Comparison of ENCODE assay signal across 14 cellular contexts in genomic region chr19:39334444-39334976, GRCh38. TPM values are rescaled to one million over a fixed set of nuclear protein-coding genes. Genes with fewer than 3 reads are reported as not detected.
A peak's percentile ranks its signal among the peaks of the same experiment; 100 is the strongest.
DNase-seq lines count a peak whose midpoint lies in the region; ATAC-seq and TF ChIP-seq lines count a peak whose summit lies in the region.
"Had no signal": no experiment of that assay in that cellular context is flagged by ENCODE, and none has a peak within 500 bp of the region (broad histone marks: within the 10 kb centered on the region; RNA-seq: fewer than 3 reads in every experiment).

No MANE protein-coding gene starts in this region.

- H3K4me3 ChIP-seq in spleen (peak overlapping the region; percentile 59 to 90 (median 66)), neural progenitor cell (no peak overlapping the region)
- H3K4me3 ChIP-seq: mucosa of descending colon had no signal

- intact Hi-C loops in spleen (cut with DNase I; ENCODE audit: low total_unique reads), result no loop called here

- H3K79me2 ChIP-seq in neural progenitor cell (ENCODE audit: low read depth), result no peaks in the 10 kb centered on the region

- H3K9me3 ChIP-seq in KOPT-K1 (ENCODE audit: insufficient read depth, low read length, poor library complexity, severe bottlenecking), result no peaks in the 10 kb centered on the region
- no peaks in the 10 kb centered on the region for H3K9me3 ChIP-seq in spleen
- H3K9me3 ChIP-seq in neural progenitor cell (ENCODE audit: low read depth), result no peaks in the 10 kb centered on the region
- H3K9me3 ChIP-seq: mucosa of descending colon had no signal

- H3K4me1 Mint-ChIP-seq in T-helper 1 cell treated with Interleukin-12 subunit alpha and Interleukin-12 subunit beta and Interleukin-4 antibody, amounts not matched to agents 30 μg/mL and 1 μg/mL, for 36 hours (ENCODE audit: low read depth), result peaks cover 36% of the 10 kb centered on the region
- peaks cover 46% of the 10 kb centered on the region for H3K4me1 Mint-ChIP-seq in central memory CD8-positive, alpha-beta T cell
- peaks cover 9% of the 10 kb centered on the region for H3K4me1 Mint-ChIP-seq in neural progenitor cell

- H3K4me3 Mint-ChIP-seq in T-helper 1 cell treated with Interleukin-12 subunit alpha and Interleukin-12 subunit beta and Interleukin-4 antibody, amounts not matched to agents 30 μg/mL and 1 μg/mL, for 36 hours, result peak overlapping the region; percentile 99
- peak overlapping the region; percentile 95 for H3K4me3 Mint-ChIP-seq in central memory CD8-positive, alpha-beta T cell
- no peak overlapping the region for H3K4me3 Mint-ChIP-seq in neural progenitor cell

- H3K36me3 ChIP-seq in KOPT-K1 (ENCODE audit: insufficient read depth, low read length), result peaks cover 42% of the 10 kb centered on the region
- peaks cover 0 to 40% (median 23%) of the 10 kb centered on the region in 6 donors for H3K36me3 ChIP-seq in spleen
- H3K36me3 ChIP-seq in neural progenitor cell, result no peaks in the 10 kb centered on the region

- H3K27ac Mint-ChIP-seq in T-helper 1 cell treated with Interleukin-12 subunit alpha and Interleukin-12 subunit beta and Interleukin-4 antibody, amounts not matched to agents 30 μg/mL and 1 μg/mL, for 36 hours, result peak overlapping the region; percentile 97
- peak overlapping the region; percentile 93 for H3K27ac Mint-ChIP-seq in central memory CD8-positive, alpha-beta T cell (ENCODE audit: low read depth)
- no peak overlapping the region for H3K27ac Mint-ChIP-seq in neural progenitor cell

- no peak overlapping the region for H3K9ac ChIP-seq in neural progenitor cell

- no peak overlapping the region for H3K4me2 ChIP-seq in neural progenitor cell

- H4K20me1 ChIP-seq in neural progenitor cell (ENCODE audit: low read depth), result no peaks in the 10 kb centered on the region

- no peak overlapping the region for H2AFZ ChIP-seq in neural progenitor cell (replicated peaks)

- H3K4me1 ChIP-seq in spleen (peaks cover 19 to 96% (median 79%) of the 10 kb centered on the region in 6 donors), neural progenitor cell (no peaks in the 10 kb centered on the region)

- ATAC-seq in central memory CD8-positive, alpha-beta T cell (replicated peaks; ENCODE audit: extremely low read depth, poor library complexity, severe bottlenecking), result no peak
- ATAC-seq: SK-N-SH treated with all-trans-retinoic acid at 6 μM for 48 hours had no signal

- H3K36me3 Mint-ChIP-seq in T-helper 1 cell treated with Interleukin-12 subunit alpha and Interleukin-12 subunit beta and Interleukin-4 antibody, amounts not matched to agents 30 μg/mL and 1 μg/mL, for 36 hours (ENCODE audit: low read depth), result peaks cover 23% of the 10 kb centered on the region
- H3K36me3 Mint-ChIP-seq in central memory CD8-positive, alpha-beta T cell (ENCODE audit: insufficient read depth), result peaks cover 39% of the 10 kb centered on the region
- H3K36me3 Mint-ChIP-seq in neural progenitor cell, result no peaks in the 10 kb centered on the region

- DNase-seq in T-helper 1 cell, result no peak
- DNase-seq in central memory CD8-positive, alpha-beta T cell (ENCODE audit: low spot score in 2 of 2), result no peak
- DNase-seq in spleen, result no peak
- no peak for DNase-seq in SIG-M5 (lab: John Stamatoyannopoulos, UW)
- DNase-seq in neural progenitor cell (ENCODE audit: low spot score), result no peak
- no peak for DNase-seq in iPS-NIHi11 (ENCODE audit: low spot score)
- DNase-seq: activated CD4-positive, CD25-positive, alpha-beta regulatory T cell treated with anti-CD3 and anti-CD28 coated beads, Interleukin-2, amount 50 U/mL, for 72 hours; mucosa of descending colon had no signal

- TF ChIP-seq POLR2A in spleen (IDR thresholded peaks at IDR 0.05), result no peak

- H3K27me3 ChIP-seq in spleen (replicated peaks in 1 of 7) (no peaks in the 10 kb centered on the region), neural progenitor cell (no peaks in the 10 kb centered on the region)

- WGBS in spleen, 5 donors, result 77 to 92% (median 82%) methylated on average over 5 of the region's 5 CpGs

- H3K27me3 Mint-ChIP-seq in T-helper 1 cell treated with Interleukin-12 subunit alpha and Interleukin-12 subunit beta and Interleukin-4 antibody, amounts not matched to agents 30 μg/mL and 1 μg/mL, for 36 hours (ENCODE audit: low read depth), result no peaks in the 10 kb centered on the region
- no peaks in the 10 kb centered on the region for H3K27me3 Mint-ChIP-seq in central memory CD8-positive, alpha-beta T cell
- H3K27me3 Mint-ChIP-seq in neural progenitor cell (ENCODE audit: insufficient read depth, low read depth), result peaks cover 11% of the 10 kb centered on the region

- no peaks in the 10 kb centered on the region for H3K9me3 Mint-ChIP-seq in T-helper 1 cell treated with Interleukin-12 subunit alpha and Interleukin-12 subunit beta and Interleukin-4 antibody, amounts not matched to agents 30 μg/mL and 1 μg/mL, for 36 hours
- no peaks in the 10 kb centered on the region for H3K9me3 Mint-ChIP-seq in central memory CD8-positive, alpha-beta T cell
- H3K9me3 Mint-ChIP-seq in neural progenitor cell, result no peaks in the 10 kb centered on the region

- no peak for TF ChIP-seq CTCF in spleen (IDR thresholded peaks at IDR 0.05 in 8 of 11, conservative IDR thresholded peaks at IDR 0.05 in 3 of 11)
- TF ChIP-seq CTCF in neural progenitor cell (IDR thresholded peaks at IDR 0.05), result no peak

- H3F3A ChIP-seq in neural progenitor cell (ENCODE audit: low read depth), result no peaks in the 10 kb centered on the region

- H3K27ac ChIP-seq in KOPT-K1 (ENCODE audit: low read depth, low read length, poor library complexity, severe bottlenecking), result peak overlapping the region; percentile 99
- H3K27ac ChIP-seq in spleen, result peak overlapping the region; percentile 92 to 100 (median 96)
- H3K27ac ChIP-seq in neural progenitor cell, result no peak overlapping the region
- H3K27ac ChIP-seq: 22Rv1 had no signal

RNA-seq across cellular contexts. Expression of gene GMFG, which starts 1.3 kb away (rescaled TPM):
- total RNA-seq in spleen (100 to 1,000 TPM; 178 to 354 (median 288) TPM), neural progenitor cell (ENCODE audit: low replicate concordance) (0.43 TPM in 1 of 2 replicates, not detected in the other)
- 100 to 1,000 TPM; 421 to 492 (median 452) TPM for polyA plus RNA-seq in spleen
- total RNA-seq: renal cortical epithelial cell had no signal

RNA-seq across cellular contexts. Expression of gene SAMD4B, which starts 7.7 kb away (rescaled TPM):
- total RNA-seq in spleen, result 100 to 1,000 TPM in 1 of 7 donors, 10 to 100 TPM in 6; 66.4 to 108 (median 84.1) TPM
- polyA plus RNA-seq in spleen, result 10 to 100 TPM; 26.7 to 56.3 (median 42.1) TPM
- total RNA-seq in neural progenitor cell (ENCODE audit: low replicate concordance), result 32.8 and 105 TPM in 2 replicates

RNA-seq across cellular contexts. Expression of gene LRFN1, which starts 13.8 kb away (rescaled TPM):
- 1 to 10 TPM; 2.2 to 6.0 (median 4.6) TPM for total RNA-seq in spleen
- 1 to 10 TPM in 1 of 3 donors, under 1 TPM in 2; 0.67 to 1.2 (median 0.99) TPM for polyA plus RNA-seq in spleen
- 0.17 and 4.3 TPM in 2 replicates for total RNA-seq in neural progenitor cell (ENCODE audit: low replicate concordance)

RNA-seq across cellular contexts. Expression of gene IFNL1, which starts 38.3 kb away (rescaled TPM):
- total RNA-seq in spleen (not detected), neural progenitor cell (ENCODE audit: low replicate concordance) (not detected in 2 replicates)
- polyA plus RNA-seq in spleen, result not detected
- total RNA-seq: mucosa of descending colon, renal cortical epithelial cell, temporal lobe had no signal

RNA-seq across cellular contexts. Expression of gene PAF1, which starts 56.4 kb away (rescaled TPM):
- 10 to 100 TPM; 35.0 to 48.1 (median 39.8) TPM for total RNA-seq in spleen
- 10 to 100 TPM; 27.4 to 51.3 (median 35.6) TPM for polyA plus RNA-seq in spleen
- 15.6 and 29.1 TPM in 2 replicates for total RNA-seq in neural progenitor cell (ENCODE audit: low replicate concordance)

Comparison
In these comparisons a context has a peak if more than half of its experiments do, and no peak if none do; other contexts are left out.
1. RNA of gene GMFG, which starts 1.3 kb away (total RNA-seq): 178 to 354 TPM in spleen; 0.43 TPM in neural progenitor cell; every median in the first group is over 100 times any median in the second.